8 cellular contexts compared by ENCODE assay signal in genomic region chr3:52771334-52771681, GRCh38. TPM values are rescaled to one million over a fixed set of nuclear protein-coding genes. Genes with fewer than 3 reads are reported as not detected.
A peak's percentile ranks its signal among the peaks of the same experiment; 100 is the strongest.
DNase-seq lines count a peak whose midpoint lies in the region; ATAC-seq and TF ChIP-seq lines count a peak whose summit lies in the region.

No MANE protein-coding gene starts in this region.

- peaks cover 19% of the 10 kb centered on the region for H3K36me3 Mint-ChIP-seq in CD4-positive, alpha-beta T cell (ENCODE audit: low read depth)
- peaks cover 18% of the 10 kb centered on the region for H3K36me3 Mint-ChIP-seq in brain

- no peaks in the 10 kb centered on the region for H3K9me3 ChIP-seq in CD4-positive, alpha-beta T cell (ENCODE audit: control insufficient read depth, low read length)
- H3K9me3 ChIP-seq in lung (ENCODE audit: control insufficient read depth in 2 of 2, insufficient read depth in 1 of 2, low read length in 1 of 2) (peaks cover 0 to 2% of the 10 kb centered on the region in 2 donors), aorta (ENCODE audit: control insufficient read depth, low read length) (no peaks in the 10 kb centered on the region)

- H3K36me3 ChIP-seq in lung (ENCODE audit: control insufficient read depth in 2 of 2, insufficient read depth in 2 of 2, low read length in 2 of 2), result peaks cover 0 to 6% of the 10 kb centered on the region in 2 donors
- no peaks in the 10 kb centered on the region for H3K36me3 ChIP-seq in aorta (ENCODE audit: control insufficient read depth in 1 of 2, insufficient read depth in 2 of 2, low read length in 1 of 2)

- H3K27me3 ChIP-seq in CD4-positive, alpha-beta T cell (ENCODE audit: control insufficient read depth, insufficient read depth, low read length), result no peaks in the 10 kb centered on the region
- no peaks in the 10 kb centered on the region for H3K27me3 ChIP-seq in lung (ENCODE audit: control insufficient read depth, insufficient read depth)
- no peaks in the 10 kb centered on the region for H3K27me3 ChIP-seq in aorta (ENCODE audit: control insufficient read depth in 1 of 2, insufficient read depth in 2 of 2, low read length in 1 of 2)

- 64 to 67% methylated on average over 5 of the region's 5 CpGs for whole genome bisulfite sequencing in lung, 2 donors
- WGBS in aorta, 2 donors, result 19 to 35% methylated on average over 4 to 5 of the region's 5 CpGs

- H3K27ac ChIP-seq in CD4-positive, alpha-beta T cell (ENCODE audit: low read depth, low read length), result peak overlapping the region; percentile 72
- H3K27ac ChIP-seq in lung (ENCODE audit: low read depth in 1 of 2, low read length in 1 of 2), result peak overlapping the region; percentile 89 to 90
- peak overlapping the region in 1 of 2 donors; percentile 56 for H3K27ac ChIP-seq in aorta (ENCODE audit: low read depth in 1 of 2, low read length in 2 of 2)

- CTCF ChIA-PET in CD4-positive, alpha-beta T cell (lab: Charles Lee), result interaction anchor here (0.6 kb wide), 1 partner anchor 52 kb away, joined by 3 read pairs; no protein-coding TSS in a partner anchor

- H3K4me1 ChIP-seq in lung (ENCODE audit: control insufficient read depth in 2 of 2, insufficient read depth in 2 of 2, low read length in 2 of 2), result peaks cover 0 to 4% of the 10 kb centered on the region in 2 donors
- H3K4me1 ChIP-seq in aorta (ENCODE audit: control insufficient read depth in 1 of 2, insufficient read depth in 2 of 2, low read length in 2 of 2), result peaks cover 0 to 3% of the 10 kb centered on the region in 2 donors

- no peak overlapping the region for H3K4me3 ChIP-seq in lung
- H3K4me3 ChIP-seq in aorta (ENCODE audit: low read length in 2 of 2), result peak overlapping the region; percentile 45 to 89

- no peaks in the 10 kb centered on the region for H3K27me3 Mint-ChIP-seq in CD4-positive, alpha-beta T cell
- H3K27me3 Mint-ChIP-seq in brain, result peaks cover 9% of the 10 kb centered on the region

- peaks cover 17% of the 10 kb centered on the region for H3K4me1 Mint-ChIP-seq in CD4-positive, alpha-beta T cell (ENCODE audit: low read depth)
- H3K4me1 Mint-ChIP-seq in brain, result peaks cover 28% of the 10 kb centered on the region

- peak; percentile 14 for ATAC-seq in CD4-positive, alpha-beta T cell (ENCODE audit: poor library complexity)
- ATAC-seq in HG03439 (IDR thresholded peaks at IDR 0.05; ENCODE audit: unreplicated experiment) (peak; percentile 1), lung (ENCODE audit: insufficient read depth, low FRiP score) (no peak), aorta (ENCODE audit: low FRiP score) (peak; percentile 12)

- peak overlapping the region; percentile 79 for H3K27ac Mint-ChIP-seq in CD4-positive, alpha-beta T cell
- H3K27ac Mint-ChIP-seq in brain, result peak overlapping the region; percentile 97 to 99 (median 97)

- intact Hi-C loops in CD4-positive, alpha-beta T cell (cut with DNase I, micrococcal nuclease), result no loop called here
- intact Hi-C loops in aorta (cut with DNase I), result loop anchor here in 1 of 2 donors (5.0 to 10.0 kb wide), 2 partner anchors 126 to 163 kb away; partner anchors contain the start of gene STIMATE

- no peak for TF ChIP-seq CTCF in CD4-positive, alpha-beta T cell (IDR thresholded peaks at IDR 0.05)
- no peak for TF ChIP-seq CTCF in brain (conservative IDR thresholded peaks at IDR 0.05)
- TF ChIP-seq CTCF in lung (IDR thresholded peaks at IDR 0.05; ENCODE audit: control extremely low read depth, extremely low read depth), result no peak

- H3K4me3 Mint-ChIP-seq in CD4-positive, alpha-beta T cell, result peak overlapping the region; percentile 96
- peak overlapping the region; percentile 88 to 99 (median 93) for H3K4me3 Mint-ChIP-seq in brain

- H3K9me3 Mint-ChIP-seq in CD4-positive, alpha-beta T cell, result no peaks in the 10 kb centered on the region
- no peaks in the 10 kb centered on the region for H3K9me3 Mint-ChIP-seq in brain

- no peak for DNase-seq in CD4-positive, alpha-beta T cell
- DNase-seq in lung (ENCODE audit: low spot score) (no peak), aorta (no peak), NCI-H524 (lab: John Stamatoyannopoulos, UW) (no peak), NCI-H345 treated with DMSO at 0.1 percent for 48 hours (lab: John Stamatoyannopoulos, UW; ENCODE audit: unreplicated experiment) (no peak), NOMO-1 (lab: John Stamatoyannopoulos, UW; ENCODE audit: unreplicated experiment in 2 of 2) (no peak)

- POLR2A ChIA-PET in CD4-positive, alpha-beta T cell (lab: Charles Lee), result interaction anchor here (0.7 to 1.1 kb wide), 3 partner anchors 68 to 275 kb away, joined by 3 read pairs; partner anchors contain the start of gene SFMBT1

RNA-seq across cellular contexts. Expression of gene NEK4, which starts 0.6 kb away (rescaled TPM):
- total RNA-seq in CD4-positive, alpha-beta T cell, result 1 to 10 TPM; 6.1 to 6.9 TPM
- 4.6 TPM for polyA plus RNA-seq in brain (ENCODE audit: insufficient read depth, low read depth, low replicate concordance)
- total RNA-seq in lung, result 10 to 100 TPM; 29.4 to 39.9 TPM
- 1 to 10 TPM; 5.8 to 8.7 TPM for polyA plus RNA-seq in lung
- 10 to 100 TPM; 21.7 to 22.1 TPM for total RNA-seq in aorta
- polyA plus RNA-seq in aorta, result 1 to 10 TPM; 8.0 to 8.5 TPM

RNA-seq across cellular contexts. Expression of gene ITIH1, which starts 6.1 kb away (rescaled TPM):
- total RNA-seq in CD4-positive, alpha-beta T cell, result not detected
- polyA plus RNA-seq in brain (ENCODE audit: insufficient read depth, low read depth, low replicate concordance) (not detected), lung (under 1 TPM; 0.35 to 0.50 TPM), aorta (under 1 TPM in 1 of 2 donors, not detected in 1; 0.50 TPM)
- total RNA-seq in lung (under 1 TPM; 0.11 to 0.34 TPM), aorta (not detected)

RNA-seq across cellular contexts. Expression of gene ITIH3, which starts 23.3 kb away (rescaled TPM):
- not detected for total RNA-seq in CD4-positive, alpha-beta T cell
- polyA plus RNA-seq in brain (ENCODE audit: insufficient read depth, low read depth, low replicate concordance) (0.54 TPM), lung (1 to 10 TPM in 1 of 2 donors, under 1 TPM in 1; 0.76 to 3.2 TPM), aorta (10 to 100 TPM in 1 of 2 donors, 1 to 10 TPM in 1; 2.4 to 75.1 TPM)
- total RNA-seq in lung (1 to 10 TPM in 1 of 2 donors, under 1 TPM in 1; 0.54 to 2.6 TPM), aorta (1 to 10 TPM; 5.7 to 6.8 TPM)

RNA-seq across cellular contexts. Expression of gene ITIH4, which starts 59.2 kb away (rescaled TPM):
- 10 to 100 TPM; 35.8 to 40.4 TPM for total RNA-seq in CD4-positive, alpha-beta T cell
- polyA plus RNA-seq in brain (ENCODE audit: insufficient read depth, low read depth, low replicate concordance), result 0.46 TPM
- 10 to 100 TPM in 1 of 2 donors, 1 to 10 TPM in 1; 7.5 to 33.8 TPM for total RNA-seq in lung
- 10 to 100 TPM in 1 of 2 donors, 1 to 10 TPM in 1; 4.5 to 16.5 TPM for polyA plus RNA-seq in lung
- total RNA-seq in aorta, result 10 to 100 TPM; 55.4 to 88.7 TPM
- 100 to 1,000 TPM in 1 of 2 donors, 10 to 100 TPM in 1; 25.0 to 368 TPM for polyA plus RNA-seq in aorta
